18 cellular contexts compared by ENCODE assay signal in genomic region chr12:65813983-65814382, GRCh38. TPM values are rescaled to one million over a fixed set of nuclear protein-coding genes. Genes with fewer than 3 reads are reported as not detected.
A peak's percentile ranks its signal among the peaks of the same experiment; 100 is the strongest.
DNase-seq lines count a peak whose midpoint lies in the region; ATAC-seq and TF ChIP-seq lines count a peak whose summit lies in the region.
"Had no signal": no experiment of that assay in that cellular context is flagged by ENCODE, and none has a peak within 500 bp of the region (broad histone marks: within the 10 kb centered on the region; RNA-seq: fewer than 3 reads in every experiment).

No MANE protein-coding gene starts in this region.

- H3K27me3 ChIP-seq in SJCRH30: no peaks in the 10 kb centered on the region
- H3K27me3 ChIP-seq: BE2C; BLaER1 treated with 17β-estradiol and CSF1 and Interleukin-3, amounts not matched to agents 10 nM and 100 nM had no signal

- CTCF ChIA-PET in HEK293 (lab: Yijun Ruan, JAX): no interaction called here

- no peaks in the 10 kb centered on the region for H3K36me3 Mint-ChIP-seq in activated naive CD8-positive, alpha-beta T cell treated with anti-CD3 and anti-CD28 coated beads, Interleukin-2, amount 50 U/mL, for 24 hours (ENCODE audit: low read depth)
- H3K36me3 Mint-ChIP-seq: CD14-positive monocyte; CD8-positive, alpha-beta memory T cell had no signal

- H3K36me3 ChIP-seq in HEK293 (ENCODE audit: control insufficient read depth in 2 of 2, insufficient read depth in 1 of 2, low read length in 2 of 2) (no peaks in the 10 kb centered on the region), SJCRH30 (no peaks in the 10 kb centered on the region)
- H3K36me3 ChIP-seq: BE2C; BLaER1 treated with 17β-estradiol and CSF1 and Interleukin-3, amounts not matched to agents 10 nM and 100 nM had no signal

- no peak overlapping the region for H3K4me3 Mint-ChIP-seq in activated naive CD8-positive, alpha-beta T cell treated with anti-CD3 and anti-CD28 coated beads, Interleukin-2, amount 50 U/mL, for 24 hours
- H3K4me3 Mint-ChIP-seq: CD4-positive, alpha-beta T cell; CD8-positive, alpha-beta memory T cell had no signal

- H3K9me3 Mint-ChIP-seq in activated naive CD8-positive, alpha-beta T cell treated with anti-CD3 and anti-CD28 coated beads, Interleukin-2, amount 50 U/mL, for 24 hours: no peaks in the 10 kb centered on the region
- H3K9me3 Mint-ChIP-seq: CD4-positive, alpha-beta T cell had no signal

- no peaks in the 10 kb centered on the region for H3K4me1 Mint-ChIP-seq in activated naive CD8-positive, alpha-beta T cell treated with anti-CD3 and anti-CD28 coated beads, Interleukin-2, amount 50 U/mL, for 24 hours
- H3K4me1 Mint-ChIP-seq: CD14-positive monocyte; CD8-positive, alpha-beta memory T cell had no signal

- no peak overlapping the region for H3K27ac Mint-ChIP-seq in activated naive CD8-positive, alpha-beta T cell treated with anti-CD3 and anti-CD28 coated beads, Interleukin-2, amount 50 U/mL, for 24 hours
- H3K27ac Mint-ChIP-seq: CD14-positive monocyte; CD4-positive, alpha-beta T cell; CD8-positive, alpha-beta memory T cell had no signal

- H3K4me3 ChIP-seq in HEK293 (ENCODE audit: low read depth, low read length): no peak overlapping the region
- H3K4me3 ChIP-seq in Jurkat, Clone E6-1 (ENCODE audit: low read length): no peak overlapping the region
- H3K4me3 ChIP-seq in SJCRH30: no peak overlapping the region
- H3K4me3 ChIP-seq: BLaER1 treated with 17β-estradiol and CSF1 and Interleukin-3, amounts not matched to agents 10 nM and 100 nM had no signal

- H3K9me3 ChIP-seq in HEK293 (ENCODE audit: control insufficient read depth, insufficient read depth, low read depth, low read length) (no peaks in the 10 kb centered on the region), SJCRH30 (replicated peaks) (no peaks in the 10 kb centered on the region)
- H3K9me3 ChIP-seq: BE2C had no signal

- peaks cover 17% of the 10 kb centered on the region for H3K27me3 Mint-ChIP-seq in activated naive CD8-positive, alpha-beta T cell treated with anti-CD3 and anti-CD28 coated beads, Interleukin-2, amount 50 U/mL, for 24 hours

- no peak overlapping the region for H3K27ac ChIP-seq in HEK293 (ENCODE audit: extremely low read depth, low read depth, low read length)
- H3K27ac ChIP-seq in SJCRH30: peak overlapping the region; percentile 64
- H3K27ac ChIP-seq: BLaER1 treated with 17β-estradiol and CSF1 and Interleukin-3, amounts not matched to agents 10 nM and 100 nM had no signal

- DNase-seq in EH (ENCODE audit: low read depth): peak; percentile 23
- DNase-seq in Jurkat, Clone E6-1 (ENCODE audit: low read depth, low spot score): peak; percentile 4
- peak in 1 of 2 experiments; percentile 68 for DNase-seq in SJCRH30
- DNase-seq in AML-193 (lab: John Stamatoyannopoulos, UW): no peak
- DNase-seq in Kasumi-1 (lab: John Stamatoyannopoulos, UW): no peak
- no peak for DNase-seq in NCI-H345 treated with DMSO at 0.1 percent for 48 hours (lab: John Stamatoyannopoulos, UW; ENCODE audit: unreplicated experiment)
- DNase-seq in activated naive CD8-positive, alpha-beta T cell treated with anti-CD3 and anti-CD28 coated beads, Interleukin-2, amount 50 U/mL, for 24 hours: no peak
- DNase-seq: BE2C; CD4-positive, alpha-beta T cell; CD8-positive, alpha-beta memory T cell; DMS 273 treated with DMSO at 0.1 percent for 48 hours; DMS79; GF-D8; H7; HCEC 1CT had no signal

- H3K4me1 ChIP-seq in HEK293 (ENCODE audit: control insufficient read depth, insufficient read depth, low read length) (no peaks in the 10 kb centered on the region), SJCRH30 (peaks cover 27% of the 10 kb centered on the region)
- H3K4me1 ChIP-seq: BE2C had no signal

- no peak for ATAC-seq in activated naive CD8-positive, alpha-beta T cell treated with anti-CD3 and anti-CD28 coated beads, Interleukin-2, amount 50 U/mL, for 24 hours

- POLR2A ChIA-PET in HEK293 (lab: Yijun Ruan, JAX): no interaction called here

- no peak for TF ChIP-seq CTCF in HEK293 (tag by site-specific recombination; IDR thresholded peaks at IDR 0.05)

TF ChIP-seq in HEK293, 187 proteins besides CTCF, POLR2A, EP300 and RAD21:
- TF ChIP-seq PRDM1 (tag by site-specific recombination; IDR thresholded peaks at IDR 0.05): 0 out of 2 replicates have a peak, but pooled peaks have one; percentile 8
- no peak for TF ChIP-seq ZNF18 (tag by site-specific recombination; IDR thresholded peaks at IDR 0.05)
TF ChIP-seq in HEK293: peak in this region for 1.

RNA-seq across cellular contexts. Expression of gene HMGA2, which starts 10.3 kb away (rescaled TPM):
- polyA plus RNA-seq in Jurkat, Clone E6-1 (2012; ENCODE audit: insufficient read depth, insufficient read length): not detected
- total RNA-seq in SJCRH30 (2014; rRNA removed; shearing (Covaris generic)): 86.6 and 87.9 TPM in 2 replicates
- total RNA-seq: CD4-positive, alpha-beta T cell; CD8-positive, alpha-beta memory T cell had no signal
- polyA plus RNA-seq: CD14-positive monocyte; CD8-positive, alpha-beta memory T cell had no signal

Comparison
In these comparisons a context has a peak if more than half of its experiments do, and no peak if none do; other contexts are left out.
1. DNase-seq: peak in EH (single experiment) and Jurkat, Clone E6-1 (single experiment); none in AML-193 (0 of 2), Kasumi-1 (0 of 2), NCI-H345 treated with DMSO at 0.1 percent for 48 hours (single experiment) and activated naive CD8-positive, alpha-beta T cell treated with anti-CD3 and anti-CD28 coated beads, Interleukin-2, amount 50 U/mL, for 24 hours (single experiment).